ENCODE assay signal across 1 cellular context in genomic region chr11:34904421-34904950, GRCh38.
TF ChIP-seq lines count a peak whose summit lies in the region.

No MANE protein-coding gene starts in this region.

TF ChIP-seq in endothelial cell of umbilical vein, 7 proteins besides CTCF, POLR2A, EP300 and RAD21:
- TF ChIP-seq EZH2 (IDR thresholded peaks at IDR 0.05; ENCODE audit: borderline replicate concordance, low read depth, low read length, severe bottlenecking) (no peak), POLR2AphosphoS5 (IDR thresholded peaks at IDR 0.05; ENCODE audit: insufficient read depth, low read depth, low read length) (no peak), GATA2 (IDR thresholded peaks at IDR 0.05; ENCODE audit: insufficient read depth, insufficient read length, low read depth, low read length) (no peak), FOS (IDR thresholded peaks at IDR 0.05; ENCODE audit: borderline replicate concordance, insufficient read depth, low read length) (no peak), JUN (IDR thresholded peaks at IDR 0.05; ENCODE audit: borderline replicate concordance, insufficient read depth, insufficient read length, low read depth) (no peak), MYC (IDR thresholded peaks at IDR 0.05; ENCODE audit: low read depth, low read length) (no peak)
- TF ChIP-seq, protein P1, sequence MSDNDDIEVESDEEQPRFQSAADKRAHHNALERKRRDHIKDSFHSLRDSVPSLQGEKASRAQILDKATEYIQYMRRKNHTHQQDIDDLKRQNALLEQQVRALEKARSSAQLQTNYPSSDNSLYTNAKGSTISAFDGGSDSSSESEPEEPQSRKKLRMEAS (IDR thresholded peaks at IDR 0.05; ENCODE audit: insufficient read depth, insufficient read length), result no peak
